In the genomic region with DNA sequence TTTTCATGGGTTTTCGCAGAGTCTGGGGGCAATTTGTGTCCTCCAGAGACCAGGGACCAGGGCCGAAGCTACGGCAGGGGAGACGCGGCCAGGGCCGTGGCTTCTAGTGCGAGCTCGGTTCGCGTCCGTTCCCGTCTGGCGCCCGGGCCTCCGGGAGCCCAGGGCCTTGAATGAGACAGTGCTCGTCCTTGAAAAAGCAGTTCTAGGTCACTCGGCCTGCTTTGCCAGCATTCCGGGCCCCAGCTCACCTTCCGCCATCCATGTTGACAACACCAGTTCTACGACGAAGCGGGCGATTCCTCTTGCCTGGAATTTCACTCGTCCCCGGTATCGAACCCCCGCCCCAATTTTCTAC, we compare ENCODE assay signal across 8 cellular contexts. TPM values are rescaled to one million over a fixed set of nuclear protein-coding genes. Genes with fewer than 3 reads are reported as not detected.
DNase-seq lines count a peak whose midpoint lies in the region; ATAC-seq and TF ChIP-seq lines count a peak whose summit lies in the region.

No MANE protein-coding gene starts in this region.

- ATAC-seq in GM19463 (IDR thresholded peaks at IDR 0.05; ENCODE audit: unreplicated experiment) (peak; percentile 4), HG03135 (IDR thresholded peaks at IDR 0.05; ENCODE audit: unreplicated experiment) (no peak)

- POLR2A ChIA-PET in MCF 10A (lab: Yijun Ruan, JAX), result interaction anchor here (0.5 to 1.2 kb wide), 3 partner anchors 19 to 235 kb away, joined by 3 to 4 read pairs (median 3); a partner anchor contains a TSS

- H3K36me3 ChIP-seq in MG63 (no peaks in the 10 kb centered on the region), kidney epithelial cell (ENCODE audit: control insufficient read depth, insufficient read depth, low read length) (no peaks in the 10 kb centered on the region)

- H3K4me3 Mint-ChIP-seq in MCF 10A (ENCODE audit: unreplicated experiment), result peak overlapping the region; percentile 77
- peak overlapping the region; percentile 89 for H3K4me3 Mint-ChIP-seq in stimulated activated naive CD8-positive, alpha-beta T cell treated with anti-CD3 and anti-CD28 coated beads, Interleukin-15, Interleukin-2, amounts not matched to agents 100 ng/mL and 50 ng/mL, for 24 hours

- CTCF ChIA-PET in MCF 10A (lab: Yijun Ruan, JAX), result interaction anchor here (0.6 to 4.0 kb wide), 8 partner anchors 10 to 420 kb away, joined by 3 to 30 read pairs (median 4); no protein-coding TSS in a partner anchor

- peaks cover 7% of the 10 kb centered on the region for H3K4me1 Mint-ChIP-seq in MCF 10A (ENCODE audit: insufficient read depth, unreplicated experiment)
- H3K4me1 Mint-ChIP-seq in stimulated activated naive CD8-positive, alpha-beta T cell treated with anti-CD3 and anti-CD28 coated beads, Interleukin-15, Interleukin-2, amounts not matched to agents 100 ng/mL and 50 ng/mL, for 24 hours (ENCODE audit: low read depth), result peaks cover 34% of the 10 kb centered on the region

- peaks cover 56% of the 10 kb centered on the region for H3K27me3 Mint-ChIP-seq in MCF 10A (ENCODE audit: insufficient read depth, unreplicated experiment)
- peaks cover 6% of the 10 kb centered on the region for H3K27me3 Mint-ChIP-seq in stimulated activated naive CD8-positive, alpha-beta T cell treated with anti-CD3 and anti-CD28 coated beads, Interleukin-15, Interleukin-2, amounts not matched to agents 100 ng/mL and 50 ng/mL, for 24 hours

- BruUV-seq in MCF 10A (replicated peaks; lab: Mats Ljungman, UMichigan), result TSS peak; percentile 68

- no peak overlapping the region for H3K27ac Mint-ChIP-seq in MCF 10A (ENCODE audit: low read depth, unreplicated experiment)
- H3K27ac Mint-ChIP-seq in stimulated activated naive CD8-positive, alpha-beta T cell treated with anti-CD3 and anti-CD28 coated beads, Interleukin-15, Interleukin-2, amounts not matched to agents 100 ng/mL and 50 ng/mL, for 24 hours, result peak overlapping the region; percentile 96

- TF ChIP-seq CTCF in MCF 10A (IDR thresholded peaks at IDR 0.05; ENCODE audit: unreplicated experiment) (no peak), kidney epithelial cell (IDR thresholded peaks at IDR 0.05; ENCODE audit: insufficient read depth, low read length, poor library complexity, severe bottlenecking) (no peak)

- H3K36me3 Mint-ChIP-seq in MCF 10A (ENCODE audit: insufficient read depth, unreplicated experiment), result no peaks in the 10 kb centered on the region
- H3K36me3 Mint-ChIP-seq in stimulated activated naive CD8-positive, alpha-beta T cell treated with anti-CD3 and anti-CD28 coated beads, Interleukin-15, Interleukin-2, amounts not matched to agents 100 ng/mL and 50 ng/mL, for 24 hours (ENCODE audit: low read depth), result peaks cover 33% of the 10 kb centered on the region

- intact Hi-C loops in MCF 10A (cut with micrococcal nuclease), result no loop called here

- H3K27me3 ChIP-seq in MG63, result peaks cover 16% of the 10 kb centered on the region
- H3K27me3 ChIP-seq in kidney epithelial cell (ENCODE audit: control insufficient read depth, insufficient read depth, low read length), result peaks cover 2% of the 10 kb centered on the region

- DNase-seq in AG20443 (ENCODE audit: low spot score), result peak; percentile 63
- no peak for DNase-seq in MG63
- DNase-seq in MCF 10A (ENCODE audit: unreplicated experiment), result no peak
- DNase-seq in kidney epithelial cell (ENCODE audit: low read depth), result no peak
- DNase-seq in NCI-H2107 treated with DMSO at 0.1 percent for 48 hours (lab: John Stamatoyannopoulos, UW; ENCODE audit: unreplicated experiment), result no peak

- H3K9me3 Mint-ChIP-seq in MCF 10A (ENCODE audit: unreplicated experiment), result peaks cover 6% of the 10 kb centered on the region
- H3K9me3 Mint-ChIP-seq in stimulated activated naive CD8-positive, alpha-beta T cell treated with anti-CD3 and anti-CD28 coated beads, Interleukin-15, Interleukin-2, amounts not matched to agents 100 ng/mL and 50 ng/mL, for 24 hours, result peaks cover 18% of the 10 kb centered on the region

- peak overlapping the region; percentile 34 for H3K4me3 ChIP-seq in MG63
- peak overlapping the region; percentile 75 for H3K4me3 ChIP-seq in kidney epithelial cell (ENCODE audit: low read depth, low read length)

- no peaks in the 10 kb centered on the region for H3K9me3 ChIP-seq in MG63

RNA-seq across cellular contexts. Expression of a gene that starts 4.5 kb away (rescaled TPM):
- not detected in 2 replicates for total RNA-seq in MG63 (2014; rRNA removed; shearing (Covaris generic); ENCODE audit: low replicate concordance)
- total RNA-seq in MCF 10A (2022) (not detected in 2 replicates), kidney epithelial cell (not detected in 2 replicates)

RNA-seq across cellular contexts. Expression of a gene that starts 15.2 kb away (rescaled TPM):
- total RNA-seq in MG63 (2014; rRNA removed; shearing (Covaris generic); ENCODE audit: low replicate concordance), result not detected in 2 replicates
- total RNA-seq in MCF 10A (2022) (not detected in 2 replicates), kidney epithelial cell (0.21 and 0.82 TPM in 2 replicates)

RNA-seq across cellular contexts. Expression of a gene that starts 41.3 kb away (rescaled TPM):
- 31.3 and 79.9 TPM in 2 replicates for total RNA-seq in MG63 (2014; rRNA removed; shearing (Covaris generic); ENCODE audit: low replicate concordance)
- total RNA-seq in MCF 10A (2022) (23.0 and 24.0 TPM in 2 replicates), kidney epithelial cell (20.2 and 49.0 TPM in 2 replicates)
